In the genomic region with DNA sequence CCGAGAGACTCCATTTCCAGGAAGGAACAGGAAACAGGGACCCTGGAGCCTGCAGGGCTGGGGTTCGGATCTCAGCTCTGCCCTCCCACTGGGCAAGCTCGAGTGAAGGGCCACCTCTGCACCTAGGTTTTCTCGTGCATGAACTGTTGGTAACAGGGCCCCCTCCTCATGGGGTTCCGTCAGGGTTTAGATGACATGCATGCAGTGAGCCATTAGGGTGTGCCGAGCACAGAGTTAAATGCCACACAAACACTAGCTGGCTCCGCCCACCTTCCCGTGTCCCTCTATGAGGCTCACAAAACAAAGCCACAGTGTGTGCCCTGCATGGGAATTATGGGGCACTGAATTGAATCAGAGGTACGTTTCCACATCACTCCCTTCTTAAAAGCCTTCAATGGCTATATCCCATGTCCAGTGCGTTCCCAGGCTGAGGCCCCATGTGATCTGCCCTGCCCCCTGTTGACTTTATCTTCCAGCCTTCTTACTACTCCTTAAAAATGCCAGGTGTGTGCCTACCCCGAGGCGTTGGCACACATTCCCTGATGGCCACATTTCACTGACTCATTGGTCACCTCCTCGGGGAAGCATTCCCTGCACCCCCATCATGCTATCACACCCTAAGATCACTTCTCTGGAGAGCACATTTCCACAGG, we compare ENCODE assay signal across 1 cellular context.
A peak's percentile ranks its signal among the peaks of the same experiment; 100 is the strongest.
TF ChIP-seq lines count a peak whose summit lies in the region.

No MANE protein-coding gene starts in this region.

TF ChIP-seq in K562, 482 proteins besides CTCF, POLR2A, EP300 and RAD21:
- no peak for TF ChIP-seq RBM17 (IDR thresholded peaks at IDR 0.05; ENCODE audit: borderline replicate concordance, low read depth, low read length)
- TF ChIP-seq SMARCE1 (IDR thresholded peaks at IDR 0.05), result no peak
- TF ChIP-seq USF1 (CRISPR knock-in tag; IDR thresholded peaks at IDR 0.05), result peak; percentile 48
- no peak for TF ChIP-seq THRAP3 (IDR thresholded peaks at IDR 0.05; ENCODE audit: borderline replicate concordance)
- TF ChIP-seq, protein P1, sequence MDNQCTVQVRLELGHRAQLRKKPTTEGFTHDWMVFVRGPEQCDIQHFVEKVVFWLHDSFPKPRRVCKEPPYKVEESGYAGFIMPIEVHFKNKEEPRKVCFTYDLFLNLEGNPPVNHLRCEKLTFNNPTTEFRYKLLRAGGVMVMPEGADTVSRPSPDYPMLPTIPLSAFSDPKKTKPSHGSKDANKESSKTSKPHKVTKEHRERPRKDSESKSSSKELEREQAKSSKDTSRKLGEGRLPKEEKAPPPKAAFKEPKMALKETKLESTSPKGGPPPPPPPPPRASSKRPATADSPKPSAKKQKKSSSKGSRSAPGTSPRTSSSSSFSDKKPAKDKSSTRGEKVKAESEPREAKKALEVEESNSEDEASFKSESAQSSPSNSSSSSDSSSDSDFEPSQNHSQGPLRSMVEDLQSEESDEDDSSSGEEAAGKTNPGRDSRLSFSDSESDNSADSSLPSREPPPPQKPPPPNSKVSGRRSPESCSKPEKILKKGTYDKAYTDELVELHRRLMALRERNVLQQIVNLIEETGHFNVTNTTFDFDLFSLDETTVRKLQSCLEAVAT (IDR thresholded peaks at IDR 0.05), result no peak
